In the genomic region with DNA sequence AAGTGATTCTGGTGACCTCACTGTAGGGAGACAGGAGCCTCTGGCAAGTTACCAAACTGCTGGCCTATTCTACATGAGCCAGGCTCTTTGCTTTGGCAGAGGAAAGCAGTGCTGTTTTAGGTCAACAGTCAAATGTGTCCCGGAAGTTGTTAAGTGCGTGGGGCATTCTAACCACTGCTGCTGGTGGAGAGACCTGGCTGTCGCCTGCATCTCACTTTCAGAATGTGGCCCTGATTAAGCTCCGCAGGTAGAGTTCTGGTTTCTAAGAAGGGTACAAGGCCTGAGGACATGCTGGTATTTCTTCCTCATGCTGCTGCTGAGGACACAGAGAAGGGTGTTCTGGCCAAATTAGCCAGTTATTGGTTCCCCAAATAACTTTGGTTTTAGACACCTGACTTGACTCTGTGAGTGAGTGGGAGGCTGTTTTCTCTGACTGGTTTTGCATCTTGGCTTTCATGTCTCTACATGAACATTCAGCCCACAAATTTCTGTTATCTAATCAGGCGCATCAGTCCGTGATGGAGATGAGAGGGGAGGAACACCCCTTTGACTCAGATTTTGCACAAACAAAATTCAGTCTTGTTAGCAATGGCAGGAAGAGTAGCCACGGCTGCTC, we compare ENCODE assay signal across 8 cellular contexts.
DNase-seq lines count a peak whose midpoint lies in the region; ATAC-seq and TF ChIP-seq lines count a peak whose summit lies in the region.

No MANE protein-coding gene starts in this region.

- no peaks in the 10 kb centered on the region for H3K27me3 Mint-ChIP-seq in CD8-positive, alpha-beta T cell (ENCODE audit: low read depth)
- H3K27me3 Mint-ChIP-seq in type B pancreatic cell: no peaks in the 10 kb centered on the region

- H3K4me3 ChIP-seq in CD8-positive, alpha-beta T cell (ENCODE audit: low read depth, low read length): no peak overlapping the region
- peak overlapping the region; percentile 62 for H3K4me3 ChIP-seq in SU-DHL-6 (ENCODE audit: insufficient read depth, low read length, poor library complexity, severe bottlenecking)
- H3K4me3 ChIP-seq in hepatocyte: no peak overlapping the region

- H3K27ac Mint-ChIP-seq in CD8-positive, alpha-beta T cell: peak overlapping the region; percentile 12
- H3K27ac Mint-ChIP-seq in type B pancreatic cell: peak overlapping the region; percentile 42

- H3K9me2 ChIP-seq in SU-DHL-6 (replicated peaks; ENCODE audit: insufficient read depth, low read length) (no peaks in the 10 kb centered on the region), hepatocyte (replicated peaks; ENCODE audit: insufficient read depth) (no peaks in the 10 kb centered on the region)

- H3K4me3 Mint-ChIP-seq in CD8-positive, alpha-beta T cell: peak overlapping the region; percentile 3
- no peak overlapping the region for H3K4me3 Mint-ChIP-seq in type B pancreatic cell

- H3K9me3 ChIP-seq in CD8-positive, alpha-beta T cell (ENCODE audit: low read length): no peaks in the 10 kb centered on the region
- H3K9me3 ChIP-seq in SU-DHL-6 (ENCODE audit: insufficient read depth, low read length) (peaks cover 7% of the 10 kb centered on the region; the same call in 1 of the 2 replicates), hepatocyte (ENCODE audit: low read depth) (no peaks in the 10 kb centered on the region)

- 63% methylated on average over 7 of the region's 7 CpGs for WGBS in hepatocyte (ENCODE audit: low lambda C conversion rate, missing lambda C conversion rate)

- no peak for ATAC-seq in CD8-positive, alpha-beta T cell
- ATAC-seq in GM19043 (IDR thresholded peaks at IDR 0.05; ENCODE audit: low read depth, unreplicated experiment) (peak; percentile 87), HG03159 (IDR thresholded peaks at IDR 0.05; ENCODE audit: unreplicated experiment) (peak; percentile 93)

- H3K4me1 ChIP-seq in CD8-positive, alpha-beta T cell (ENCODE audit: insufficient read depth, low read length): no peaks in the 10 kb centered on the region
- peaks cover 16% of the 10 kb centered on the region for H3K4me1 ChIP-seq in hepatocyte (ENCODE audit: insufficient read depth)

- peak in 2 of 7 experiments; percentile 10 to 15 for DNase-seq in CD8-positive, alpha-beta T cell
- DNase-seq in hepatocyte (ENCODE audit: low spot score) (peak; percentile 22), type B pancreatic cell (ENCODE audit: extremely low spot score, unreplicated experiment) (no peak), ecto neural progenitor cell (ENCODE audit: low spot score) (no peak), NCI-H2171 treated with DMSO at 0.1 percent for 48 hours (lab: John Stamatoyannopoulos, UW) (no peak)

- no peak for TF ChIP-seq CTCF in CD8-positive, alpha-beta T cell (IDR thresholded peaks at IDR 0.05)
- no peak for TF ChIP-seq CTCF in SU-DHL-6 (IDR thresholded peaks at IDR 0.05; ENCODE audit: insufficient read depth, low read length, poor library complexity, severe bottlenecking)
- TF ChIP-seq CTCF in hepatocyte (IDR thresholded peaks at IDR 0.05; ENCODE audit: poor library complexity): no peak
- no peak for TF ChIP-seq CTCF in type B pancreatic cell (conservative IDR thresholded peaks at IDR 0.05)

- no peak overlapping the region for H3K27ac ChIP-seq in CD8-positive, alpha-beta T cell (ENCODE audit: low read depth, low read length)
- peak overlapping the region; percentile 99 for H3K27ac ChIP-seq in SU-DHL-6 (ENCODE audit: low read depth, low read length)
- no peak overlapping the region for H3K27ac ChIP-seq in hepatocyte

- H3K4me1 Mint-ChIP-seq in CD8-positive, alpha-beta T cell (ENCODE audit: low read depth): peaks cover 7% of the 10 kb centered on the region
- peaks cover 17% of the 10 kb centered on the region for H3K4me1 Mint-ChIP-seq in type B pancreatic cell (ENCODE audit: unreplicated experiment)

- H2AFZ ChIP-seq in SU-DHL-6 (ENCODE audit: low read depth, low read length, severe bottlenecking) (no peak overlapping the region), hepatocyte (no peak overlapping the region)

- CTCF ChIA-PET in CD8-positive, alpha-beta T cell (lab: Charles Lee): interaction anchor here (1.2 kb wide), 1 partner anchor 157 kb away, joined by 3 read pairs; no protein-coding TSS in a partner anchor

- intact Hi-C loops in CD8-positive, alpha-beta T cell (cut with DNase I, micrococcal nuclease): no loop called here

- POLR2A ChIA-PET in CD8-positive, alpha-beta T cell (lab: Charles Lee): no interaction called here

- peaks cover 8% of the 10 kb centered on the region for H3K9me3 Mint-ChIP-seq in CD8-positive, alpha-beta T cell
- peaks cover 10% of the 10 kb centered on the region for H3K9me3 Mint-ChIP-seq in type B pancreatic cell

- peaks cover 43% of the 10 kb centered on the region for H3F3A ChIP-seq in SU-DHL-6 (ENCODE audit: insufficient read depth)

- H3K4me2 ChIP-seq in SU-DHL-6 (ENCODE audit: low read depth, low read length, poor library complexity, severe bottlenecking): peak overlapping the region; percentile 85
- no peak overlapping the region for H3K4me2 ChIP-seq in hepatocyte

- H3K36me3 ChIP-seq in CD8-positive, alpha-beta T cell (ENCODE audit: insufficient read depth, low read length): no peaks in the 10 kb centered on the region
- H3K36me3 ChIP-seq in SU-DHL-6 (ENCODE audit: low read length) (no peaks in the 10 kb centered on the region), hepatocyte (replicated peaks; ENCODE audit: insufficient read depth, low read depth) (no peaks in the 10 kb centered on the region)

- H3K9ac ChIP-seq in SU-DHL-6 (ENCODE audit: low read length): peak overlapping the region; percentile 69

- H3K27me3 ChIP-seq in CD8-positive, alpha-beta T cell (ENCODE audit: insufficient read depth, low read length): no peaks in the 10 kb centered on the region
- H3K27me3 ChIP-seq in SU-DHL-6 (ENCODE audit: low read length): no peaks in the 10 kb centered on the region
- H3K27me3 ChIP-seq in hepatocyte: no peaks in the 10 kb centered on the region

- H4K20me1 ChIP-seq in SU-DHL-6 (ENCODE audit: low read depth, low read length): no peaks in the 10 kb centered on the region
- H4K20me1 ChIP-seq in hepatocyte (ENCODE audit: insufficient read depth, poor library complexity, severe bottlenecking): no peaks in the 10 kb centered on the region

- no peaks in the 10 kb centered on the region for H3K36me3 Mint-ChIP-seq in CD8-positive, alpha-beta T cell
- no peaks in the 10 kb centered on the region for H3K36me3 Mint-ChIP-seq in type B pancreatic cell

- H3K79me2 ChIP-seq in SU-DHL-6 (ENCODE audit: insufficient read depth, low read length) (no peaks in the 10 kb centered on the region), hepatocyte (no peaks in the 10 kb centered on the region)
